In the genomic region with DNA sequence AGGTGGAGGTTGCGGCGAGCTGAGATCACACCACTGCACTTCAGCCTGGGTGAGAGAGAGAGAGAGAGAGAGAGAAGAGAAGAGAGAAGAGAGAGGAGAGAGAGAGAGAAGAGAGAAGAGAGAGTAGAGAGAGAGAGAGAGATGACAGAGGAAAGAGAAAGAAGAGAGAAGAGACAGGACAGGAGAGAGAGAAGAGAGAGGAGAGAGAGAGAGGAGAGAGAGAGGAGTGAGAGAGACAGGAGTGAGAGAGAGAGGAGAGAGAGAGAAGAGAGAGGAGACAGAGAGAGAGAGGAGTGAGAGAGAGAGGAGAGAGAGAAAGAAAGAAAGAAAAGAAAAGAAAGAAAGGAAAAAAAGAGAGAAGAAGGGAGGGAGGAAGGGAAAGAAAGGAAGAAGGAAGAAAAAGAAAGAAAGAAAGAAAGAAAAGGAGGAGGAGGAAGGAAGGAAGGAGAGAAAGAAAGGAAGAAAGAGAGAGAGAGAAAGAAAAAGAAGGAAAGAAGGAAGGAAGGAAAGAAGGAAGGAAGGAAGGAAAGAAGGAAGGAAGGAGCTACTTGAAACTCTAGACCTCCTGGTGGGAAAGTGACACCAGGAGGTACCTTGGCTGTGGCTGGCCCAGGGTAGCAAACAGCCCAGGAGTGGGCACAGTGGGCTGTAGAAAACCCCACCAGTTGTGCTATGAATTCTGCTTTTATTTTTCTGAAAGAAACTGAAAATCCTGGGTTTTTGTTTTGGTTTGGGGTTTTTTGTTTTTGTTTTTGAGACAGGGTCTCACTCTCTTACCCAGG, we compare ENCODE assay signal across 20 cellular contexts.
DNase-seq lines count a peak whose midpoint lies in the region; ATAC-seq and TF ChIP-seq lines count a peak whose summit lies in the region.
"Had no signal": no experiment of that assay in that cellular context is flagged by ENCODE, and none has a peak within 500 bp of the region (broad histone marks: within the 10 kb centered on the region; RNA-seq: fewer than 3 reads in every experiment).

No MANE protein-coding gene starts in this region.

- H3K4me1 Mint-ChIP-seq in activated CD8-positive, alpha-beta memory T cell treated with anti-CD3 and anti-CD28 coated beads, Interleukin-2, amount 10 ng/mL, durations not matched to agents 7 days and 5 days: peaks cover 28% of the 10 kb centered on the region
- H3K4me1 Mint-ChIP-seq in nephron progenitor cell: peaks cover 45% of the 10 kb centered on the region

- no peak for TF ChIP-seq CTCF in C4-2B (conservative IDR thresholded peaks at IDR 0.05)
- TF ChIP-seq CTCF in VCaP (conservative IDR thresholded peaks at IDR 0.05): no peak
- no peak for TF ChIP-seq CTCF in nephron progenitor cell (IDR thresholded peaks at IDR 0.05)

- no peaks in the 10 kb centered on the region for H3K4me1 ChIP-seq in HAP-1

- no peak overlapping the region for H3K27ac Mint-ChIP-seq in activated CD8-positive, alpha-beta memory T cell treated with anti-CD3 and anti-CD28 coated beads, Interleukin-2, amount 10 ng/mL, durations not matched to agents 7 days and 5 days
- H3K27ac Mint-ChIP-seq in nephron progenitor cell: peak overlapping the region; percentile 93

- H3K9me3 ChIP-seq in HAP-1: no peaks in the 10 kb centered on the region

- no peaks in the 10 kb centered on the region for H3K27me3 Mint-ChIP-seq in activated CD8-positive, alpha-beta memory T cell treated with anti-CD3 and anti-CD28 coated beads, Interleukin-2, amount 10 ng/mL, durations not matched to agents 7 days and 5 days
- H3K27me3 Mint-ChIP-seq in nephron progenitor cell (ENCODE audit: low read depth, poor library complexity): no peaks in the 10 kb centered on the region

- no peak overlapping the region for H3K4me3 Mint-ChIP-seq in activated CD8-positive, alpha-beta memory T cell treated with anti-CD3 and anti-CD28 coated beads, Interleukin-2, amount 10 ng/mL, durations not matched to agents 7 days and 5 days
- no peak overlapping the region for H3K4me3 Mint-ChIP-seq in nephron progenitor cell

- H3K36me3 ChIP-seq in HAP-1 (replicated peaks): no peaks in the 10 kb centered on the region

- H3K9me3 Mint-ChIP-seq in activated CD8-positive, alpha-beta memory T cell treated with anti-CD3 and anti-CD28 coated beads, Interleukin-2, amount 10 ng/mL, durations not matched to agents 7 days and 5 days (ENCODE audit: low read depth): no peaks in the 10 kb centered on the region
- peaks cover 5% of the 10 kb centered on the region for H3K9me3 Mint-ChIP-seq in nephron progenitor cell

- H3K27me3 ChIP-seq in HAP-1 (ENCODE audit: low read depth): no peaks in the 10 kb centered on the region

- peak; percentile 25 for DNase-seq in activated CD8-positive, alpha-beta memory T cell treated with anti-CD3 and anti-CD28 coated beads, Interleukin-2, amount 10 ng/mL, durations not matched to agents 7 days and 5 days
- DNase-seq in activated CD8-positive, alpha-beta memory T cell treated with anti-CD3 and anti-CD28 coated beads for 24 hours: no peak
- DNase-seq in nephron progenitor cell (no peak), DMS114 treated with DMSO at 0.1 percent for 48 hours (lab: John Stamatoyannopoulos, UW; ENCODE audit: unreplicated experiment) (no peak), HAP-1 (ENCODE audit: low spot score in 2 of 2) (no peak)
- DNase-seq: DMS79 treated with DMSO at 0.1 percent for 48 hours, NCI-H1092 treated with DMSO at 0.1 percent for 48 hours, NCI-H146, NCI-H2029 treated with DMSO at 0.1 percent for 48 hours, NCI-H226, NCI-H510A treated with DMSO at 0.1 percent for 48 hours, NCI-H748 treated with DMSO at 0.1 percent for 48 hours, PC-9, RPMI8226, SHP77 treated with DMSO at 0.1 percent for 48 hours had no signal

- no peak overlapping the region for H3K4me3 ChIP-seq in HAP-1
- H3K4me3 ChIP-seq: PC-9 had no signal

- peak overlapping the region; percentile 63 for H3K27ac ChIP-seq in C4-2B
- H3K27ac ChIP-seq in VCaP: peak overlapping the region; percentile 63; the same call in 1 of the 2 replicates
- H3K27ac ChIP-seq: HL-60, KMS-11, PC-9 had no signal

- CTCF ChIA-PET in activated CD8-positive, alpha-beta memory T cell treated with anti-CD3 and anti-CD28 coated beads, Interleukin-2, amount 10 ng/mL, durations not matched to agents 7 days and 5 days (lab: Charles Lee): no interaction called here

- no peaks in the 10 kb centered on the region for H3K36me3 Mint-ChIP-seq in activated CD8-positive, alpha-beta memory T cell treated with anti-CD3 and anti-CD28 coated beads, Interleukin-2, amount 10 ng/mL, durations not matched to agents 7 days and 5 days
- H3K36me3 Mint-ChIP-seq in nephron progenitor cell (ENCODE audit: low read depth): no peaks in the 10 kb centered on the region

- in situ Hi-C loops in HAP-1 (cut with MboI; ENCODE audit: low sequenced_read_pairs): no loop called here

- ATAC-seq in activated CD8-positive, alpha-beta memory T cell treated with anti-CD3 and anti-CD28 coated beads, Interleukin-2, amount 10 ng/mL, durations not matched to agents 7 days and 5 days: no peak
- no peak for ATAC-seq in HG03571 (IDR thresholded peaks at IDR 0.05; ENCODE audit: unreplicated experiment)
